10 cellular contexts compared by ENCODE assay signal in the genomic region with DNA sequence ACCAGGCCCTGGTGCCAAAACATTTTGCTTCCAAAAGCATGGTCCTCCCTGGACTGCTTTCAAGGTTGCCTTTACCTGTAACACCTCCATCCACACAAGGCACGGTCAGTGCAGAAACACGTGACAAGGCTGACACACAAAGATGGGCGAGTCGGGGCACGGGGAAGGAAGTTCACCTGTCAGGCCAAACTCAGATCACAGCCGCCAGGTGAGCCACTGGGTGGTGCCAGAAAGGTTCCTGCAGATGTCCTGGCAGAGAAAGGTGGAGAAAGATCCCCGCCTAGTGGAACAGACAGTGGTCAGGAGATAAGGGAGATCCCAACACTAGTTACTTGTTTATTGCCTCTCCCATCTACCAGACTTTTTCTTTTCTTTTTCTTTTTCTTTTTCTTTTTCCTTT.
A peak's percentile ranks its signal among the peaks of the same experiment; 100 is the strongest.
DNase-seq lines count a peak whose midpoint lies in the region; TF ChIP-seq lines count a peak whose summit lies in the region.
"Had no signal": no experiment of that assay in that cellular context is flagged by ENCODE, and none has a peak within 500 bp of the region (broad histone marks: within the 10 kb centered on the region; RNA-seq: fewer than 3 reads in every experiment).

No MANE protein-coding gene starts in this region.

- no peaks in the 10 kb centered on the region for H3K36me3 Mint-ChIP-seq in activated CD4-positive, alpha-beta T cell treated with anti-CD3 and anti-CD28 coated beads, Interleukin-2, amount 10 ng/mL, durations not matched to agents 7 days and 5 days (ENCODE audit: low read depth)

- H3K4me3 Mint-ChIP-seq in activated CD4-positive, alpha-beta T cell treated with anti-CD3 and anti-CD28 coated beads, Interleukin-2, amount 10 ng/mL, durations not matched to agents 7 days and 5 days, result no peak overlapping the region
- H3K4me3 Mint-ChIP-seq: central memory CD8-positive, alpha-beta T cell had no signal

- peak; percentile 11 for DNase-seq in activated CD4-positive, alpha-beta T cell treated with anti-CD3 and anti-CD28 coated beads for 48 hours
- no peak for DNase-seq in activated CD4-positive, alpha-beta T cell treated with anti-CD3 and anti-CD28 coated beads, Interleukin-2, amount 10 ng/mL, durations not matched to agents 7 days and 5 days
- peak; percentile 36 for DNase-seq in NCI-H2196 treated with DMSO at 0.1 percent for 48 hours (lab: John Stamatoyannopoulos, UW; ENCODE audit: unreplicated experiment)
- DNase-seq in colonic mucosa, result peak; percentile 60
- DNase-seq in renal cortical epithelial cell (ENCODE audit: low read depth), result peak; percentile 50
- DNase-seq in uterus, result no peak
- no peak for DNase-seq in stimulated activated naive CD4-positive, alpha-beta T cell (lab: John Stamatoyannopoulos, UW)
- no peak for DNase-seq in posterior vena cava (ENCODE audit: low spot score)
- DNase-seq: stimulated activated CD4-positive, alpha-beta T cell treated with anti-CD3 and anti-CD28 coated beads, Interleukin-12 subunit alpha, Interleukin-12 subunit beta, amount 100 ng/mL, for 4 hours had no signal

- H3K9me3 Mint-ChIP-seq in activated CD4-positive, alpha-beta T cell treated with anti-CD3 and anti-CD28 coated beads, Interleukin-2, amount 10 ng/mL, durations not matched to agents 7 days and 5 days, result no peaks in the 10 kb centered on the region
- H3K9me3 Mint-ChIP-seq: central memory CD8-positive, alpha-beta T cell had no signal

- no peaks in the 10 kb centered on the region for H3K4me1 ChIP-seq in colonic mucosa
- H3K4me1 ChIP-seq in uterus, result no peaks in the 10 kb centered on the region

- H3K27me3 ChIP-seq in colonic mucosa (no peaks in the 10 kb centered on the region), uterus (no peaks in the 10 kb centered on the region)

- H3K27ac ChIP-seq in colonic mucosa (no peak overlapping the region), uterus (no peak overlapping the region)

- H3K27me3 Mint-ChIP-seq in activated CD4-positive, alpha-beta T cell treated with anti-CD3 and anti-CD28 coated beads, Interleukin-2, amount 10 ng/mL, durations not matched to agents 7 days and 5 days, result no peaks in the 10 kb centered on the region

- CTCF ChIA-PET in activated CD4-positive, alpha-beta T cell treated with anti-CD3 and anti-CD28 coated beads, Interleukin-2, amount 10 ng/mL, durations not matched to agents 7 days and 5 days (lab: Charles Lee), result no interaction called here

- H3K4me1 Mint-ChIP-seq in activated CD4-positive, alpha-beta T cell treated with anti-CD3 and anti-CD28 coated beads, Interleukin-2, amount 10 ng/mL, durations not matched to agents 7 days and 5 days, result no peaks in the 10 kb centered on the region
- H3K4me1 Mint-ChIP-seq: central memory CD8-positive, alpha-beta T cell had no signal

- H3K36me3 ChIP-seq in colonic mucosa (no peaks in the 10 kb centered on the region), uterus (no peaks in the 10 kb centered on the region)

- no peak overlapping the region for H3K27ac Mint-ChIP-seq in activated CD4-positive, alpha-beta T cell treated with anti-CD3 and anti-CD28 coated beads, Interleukin-2, amount 10 ng/mL, durations not matched to agents 7 days and 5 days

- H3K9me3 ChIP-seq in colonic mucosa (no peaks in the 10 kb centered on the region), uterus (no peaks in the 10 kb centered on the region)

- H3K4me3 ChIP-seq in colonic mucosa (no peak overlapping the region), uterus (no peak overlapping the region)

- TF ChIP-seq POLR2A in uterus (IDR thresholded peaks at IDR 0.05), result no peak

- TF ChIP-seq CTCF in colonic mucosa (IDR thresholded peaks at IDR 0.05) (peak; percentile 21), uterus (IDR thresholded peaks at IDR 0.05) (no peak)

- intact Hi-C loops in colonic mucosa (cut with DNase I) (loop anchor here (5.0 kb wide), 1 partner anchor 682 kb away; no protein-coding TSS in a partner anchor), uterus (cut with DNase I; ENCODE audit: low total_unique reads) (no loop called here), posterior vena cava (cut with DNase I) (no loop called here)

- POLR2A ChIA-PET in activated CD4-positive, alpha-beta T cell treated with anti-CD3 and anti-CD28 coated beads, Interleukin-2, amount 10 ng/mL, durations not matched to agents 7 days and 5 days (lab: Charles Lee), result no interaction called here

- H3K9ac ChIP-seq in colonic mucosa (ENCODE audit: low read depth in 2 of 2, low read length in 2 of 2), result no peak overlapping the region

Comparison
In these comparisons a context has a peak if more than half of its experiments do, and no peak if none do; other contexts are left out.
1. DNase-seq: peak in activated CD4-positive, alpha-beta T cell treated with anti-CD3 and anti-CD28 coated beads for 48 hours (single experiment), NCI-H2196 treated with DMSO at 0.1 percent for 48 hours (single experiment), colonic mucosa (single experiment) and renal cortical epithelial cell (single experiment); none in activated CD4-positive, alpha-beta T cell treated with anti-CD3 and anti-CD28 coated beads, Interleukin-2, amount 10 ng/mL, durations not matched to agents 7 days and 5 days (single experiment), uterus (0 of 2), stimulated activated naive CD4-positive, alpha-beta T cell (0 of 6) and posterior vena cava (single experiment).